Comparison of ENCODE assay signal across 18 cellular contexts in genomic region chr2:215808996-215809395, GRCh38.
DNase-seq lines count a peak whose midpoint lies in the region; ATAC-seq, FAIRE-seq and TF ChIP-seq lines count a peak whose summit lies in the region.
"Had no signal": no experiment of that assay in that cellular context is flagged by ENCODE, and none has a peak within 500 bp of the region (broad histone marks: within the 10 kb centered on the region; RNA-seq: fewer than 3 reads in every experiment).

No MANE protein-coding gene starts in this region.

- peak; percentile 30; the same call in 1 of the 2 replicates for TF ChIP-seq CTCF in Panc1 (IDR thresholded peaks at IDR 0.05)
- TF ChIP-seq CTCF in endothelial cell of umbilical vein (IDR thresholded peaks at IDR 0.05; ENCODE audit: extremely low read depth in 1 of 2, insufficient read depth in 1 of 2, low read depth in 1 of 2, low read length in 2 of 2) = no peak
- peak; percentile 41 for TF ChIP-seq CTCF in osteoblast (IDR thresholded peaks at IDR 0.05; ENCODE audit: extremely low read depth, low read depth, low read length)
- no peak for TF ChIP-seq CTCF in RWPE1 (conservative IDR thresholded peaks at IDR 0.05; ENCODE audit: low read depth)

- in situ Hi-C loops in Panc1 (cut with HindIII; ENCODE audit: low pct_unique_long_range_greater_than_20kb, low sequenced_read_pairs) = no loop called here

- H3K9me3 Mint-ChIP-seq in activated naive CD4-positive, alpha-beta T cell treated with anti-CD3 and anti-CD28 coated beads for 36 hours = no peaks in the 10 kb centered on the region
- H3K9me3 Mint-ChIP-seq: activated CD4-positive, alpha-beta memory T cell treated with anti-CD3 and anti-CD28 coated beads for 36 hours; CD8-positive, alpha-beta memory T cell had no signal

- H3K9me1 ChIP-seq in endothelial cell of umbilical vein (replicated peaks; ENCODE audit: control insufficient read depth, extremely low read depth, insufficient read depth, low read length) = peaks cover 2% of the 10 kb centered on the region

- H3K27ac ChIP-seq in Panc1 (ENCODE audit: low read length) = no peak overlapping the region
- H3K27ac ChIP-seq in endothelial cell of umbilical vein (ENCODE audit: insufficient read depth, low read depth, low read length) = no peak overlapping the region
- no peak overlapping the region for H3K27ac ChIP-seq in osteoblast (ENCODE audit: low read depth, low read length)
- H3K27ac ChIP-seq in RWPE1 = no peak overlapping the region
- H3K27ac ChIP-seq: body of pancreas, left lung had no signal

- intact Hi-C loops in Panc1 (cut with micrococcal nuclease; ENCODE audit: unreplicated experiment) (no loop called here), endothelial cell of umbilical vein (cut with micrococcal nuclease) (no loop called here)
- intact Hi-C loops in activated naive CD4-positive, alpha-beta T cell treated with anti-CD3 and anti-CD28 coated beads for 36 hours (cut with micrococcal nuclease) = no loop called here

- H3K9ac ChIP-seq in endothelial cell of umbilical vein (replicated peaks; ENCODE audit: extremely low read depth, insufficient read depth, low read length) = peak overlapping the region; percentile 4

- DNase-seq in H54 (ENCODE audit: insufficient read length, low spot score) (no peak), Panc1 (ENCODE audit: low read depth, low spot score) (no peak), endothelial cell of umbilical vein (ENCODE audit: low read depth, low spot score) (no peak), osteoblast (ENCODE audit: insufficient read length, low spot score, missing footprints) (no peak), RWPE1 (ENCODE audit: low spot score) (no peak)
- no peak for DNase-seq in activated naive CD4-positive, alpha-beta T cell treated with anti-CD3 and anti-CD28 coated beads for 36 hours
- DNase-seq: activated CD4-positive, alpha-beta memory T cell treated with anti-CD3 and anti-CD28 coated beads for 36 hours; body of pancreas; CD8-positive, alpha-beta memory T cell; left lung; naive thymus-derived CD4-positive, alpha-beta T cell; NCI-H146; NCI-H524 treated with DMSO at 0.1 percent for 48 hours; SHP77; stimulated activated CD4-positive, alpha-beta T cell treated with anti-CD3 and anti-CD28 coated beads, Interleukin-2, amount 100 ng/mL, for 24 hours had no signal

- H3K4me3 ChIP-seq in Panc1 (ENCODE audit: low read depth in 2 of 2, low read length in 2 of 2) = peak overlapping the region; percentile 19 to 25; a peak in 3 of 4 replicates
- H3K4me3 ChIP-seq in endothelial cell of umbilical vein (replicated peaks in 1 of 3; ENCODE audit: insufficient read depth in 1 of 3, low read depth in 1 of 3, low read length in 3 of 3) = peak overlapping the region in 1 of 3 experiments; percentile 28
- H3K4me3 ChIP-seq in osteoblast (ENCODE audit: insufficient read depth, low read length) = no peak overlapping the region
- H3K4me3 ChIP-seq: body of pancreas, GM12878, left lung had no signal

- H3K4me3 Mint-ChIP-seq in activated naive CD4-positive, alpha-beta T cell treated with anti-CD3 and anti-CD28 coated beads for 36 hours = no peak overlapping the region
- H3K4me3 Mint-ChIP-seq: activated CD4-positive, alpha-beta memory T cell treated with anti-CD3 and anti-CD28 coated beads for 36 hours; CD8-positive, alpha-beta memory T cell; naive thymus-derived CD4-positive, alpha-beta T cell had no signal

- no peak overlapping the region for H2AFZ ChIP-seq in endothelial cell of umbilical vein (ENCODE audit: low read depth, low read length)
- H2AFZ ChIP-seq in osteoblast (ENCODE audit: low read length) = no peak overlapping the region

- H3K27me3 ChIP-seq in Panc1 (ENCODE audit: control insufficient read depth, insufficient read depth, low read length) = no peaks in the 10 kb centered on the region
- H3K27me3 ChIP-seq in endothelial cell of umbilical vein (ENCODE audit: control insufficient read depth in 2 of 2, insufficient read depth in 2 of 2, low read length in 2 of 2) = no peaks in the 10 kb centered on the region
- no peaks in the 10 kb centered on the region for H3K27me3 ChIP-seq in osteoblast (ENCODE audit: insufficient read depth, low read length)
- H3K27me3 ChIP-seq: body of pancreas, left lung had no signal

- FAIRE-seq in H54 (lab: Jason Lieb, UNC) (peak; percentile 80), endothelial cell of umbilical vein (lab: Jason Lieb, UNC) (no peak)
- FAIRE-seq: GM12878 had no signal

- peak overlapping the region; percentile 30 for H3K4me2 ChIP-seq in endothelial cell of umbilical vein (ENCODE audit: insufficient read depth, low read length)
- no peak overlapping the region for H3K4me2 ChIP-seq in osteoblast (ENCODE audit: insufficient read depth, low read length)

- ATAC-seq in Panc1 (no peak), HG03432 (IDR thresholded peaks at IDR 0.05; ENCODE audit: unreplicated experiment) (no peak), GM19467 (IDR thresholded peaks at IDR 0.05; ENCODE audit: unreplicated experiment) (no peak)
- ATAC-seq: body of pancreas; GM12878; left lung; naive thymus-derived CD4-positive, alpha-beta T cell had no signal

- H3K79me2 ChIP-seq in endothelial cell of umbilical vein (ENCODE audit: control insufficient read depth, insufficient read depth, low read length) (peaks cover 36% of the 10 kb centered on the region), osteoblast (ENCODE audit: insufficient read depth, low read length) (no peaks in the 10 kb centered on the region)

- H3K9me3 ChIP-seq in Panc1 (ENCODE audit: control insufficient read depth, insufficient read depth, low read depth, low read length) (no peaks in the 10 kb centered on the region), endothelial cell of umbilical vein (replicated peaks; ENCODE audit: control insufficient read depth, insufficient read depth, low read length) (no peaks in the 10 kb centered on the region), osteoblast (ENCODE audit: low read depth, low read length) (no peaks in the 10 kb centered on the region)
- H3K9me3 ChIP-seq: body of pancreas, left lung had no signal

- no peak overlapping the region for H3K27ac Mint-ChIP-seq in activated naive CD4-positive, alpha-beta T cell treated with anti-CD3 and anti-CD28 coated beads for 36 hours
- H3K27ac Mint-ChIP-seq: activated CD4-positive, alpha-beta memory T cell treated with anti-CD3 and anti-CD28 coated beads for 36 hours; CD8-positive, alpha-beta memory T cell; naive thymus-derived CD4-positive, alpha-beta T cell had no signal

- TF ChIP-seq POLR2A in H54 (IDR thresholded peaks at IDR 0.05; ENCODE audit: low read depth, low read length) (no peak), endothelial cell of umbilical vein (IDR thresholded peaks at IDR 0.05; ENCODE audit: low read depth, low read length) (no peak)

- POLR2A ChIA-PET in Panc1 (lab: Charles Lee) (no interaction called here), endothelial cell of umbilical vein (lab: Charles Lee) (no interaction called here), RWPE1 (lab: Yijun Ruan, JAX; ENCODE audit: low non-redundant PET) (no interaction called here)

- H4K20me1 ChIP-seq in endothelial cell of umbilical vein (replicated peaks; ENCODE audit: control insufficient read depth, extremely low read depth, insufficient read depth, low read length) (peaks cover 5% of the 10 kb centered on the region), osteoblast (ENCODE audit: insufficient read depth, low read length) (no peaks in the 10 kb centered on the region)

- BruUV-seq in Panc1 (replicated peaks; lab: Mats Ljungman, UMichigan) = no TSS peak
- BruUV-seq in endothelial cell of umbilical vein (replicated peaks; lab: Mats Ljungman, UMichigan) = no TSS peak

- no peaks in the 10 kb centered on the region for H3K4me1 ChIP-seq in Panc1 (ENCODE audit: control insufficient read depth, insufficient read depth, low read length)
- no peaks in the 10 kb centered on the region for H3K4me1 ChIP-seq in endothelial cell of umbilical vein (ENCODE audit: control insufficient read depth, extremely low read depth, insufficient read depth, low read length)
- peaks cover 11% of the 10 kb centered on the region for H3K4me1 ChIP-seq in osteoblast (ENCODE audit: insufficient read depth, low read length)
- H3K4me1 ChIP-seq: body of pancreas had no signal

- dilution Hi-C loops in endothelial cell of umbilical vein (cut with MboI; ENCODE audit: extremely low pct_ligation_motif_present, low sequenced_read_pairs) = no loop called here

- H3K36me3 ChIP-seq in Panc1 (ENCODE audit: control insufficient read depth, insufficient read depth, low read length) (no peaks in the 10 kb centered on the region), endothelial cell of umbilical vein (ENCODE audit: control insufficient read depth in 2 of 2, extremely low read depth in 1 of 2, insufficient read depth in 2 of 2, low read length in 2 of 2) (peaks cover 5% of the 10 kb centered on the region in 2 experiments), osteoblast (ENCODE audit: insufficient read depth, low read length) (no peaks in the 10 kb centered on the region)
- H3K36me3 ChIP-seq: left lung had no signal

- CTCF ChIA-PET in Panc1 (lab: Charles Lee) = no interaction called here
- CTCF ChIA-PET in endothelial cell of umbilical vein (lab: Charles Lee) = interaction anchor here (0.9 to 1.4 kb wide), 2 partner anchors 13 to 15 kb away, joined by 3 read pairs; no protein-coding TSS in a partner anchor
- CTCF ChIA-PET in activated naive CD4-positive, alpha-beta T cell treated with anti-CD3 and anti-CD28 coated beads for 36 hours (lab: Charles Lee) = no interaction called here
- CTCF ChIA-PET in RWPE1 (lab: Yijun Ruan, JAX) = interaction anchor here (0.7 kb wide), 1 partner anchor 479 kb away, joined by 5 read pairs; no protein-coding TSS in a partner anchor

- H3K36me3 Mint-ChIP-seq in activated naive CD4-positive, alpha-beta T cell treated with anti-CD3 and anti-CD28 coated beads for 36 hours (ENCODE audit: low read depth) = no peaks in the 10 kb centered on the region
- H3K36me3 Mint-ChIP-seq: activated CD4-positive, alpha-beta memory T cell treated with anti-CD3 and anti-CD28 coated beads for 36 hours; CD8-positive, alpha-beta memory T cell; naive thymus-derived CD4-positive, alpha-beta T cell had no signal

- H3K27me3 Mint-ChIP-seq in activated naive CD4-positive, alpha-beta T cell treated with anti-CD3 and anti-CD28 coated beads for 36 hours (ENCODE audit: low read depth) = no peaks in the 10 kb centered on the region
- H3K27me3 Mint-ChIP-seq: activated CD4-positive, alpha-beta memory T cell treated with anti-CD3 and anti-CD28 coated beads for 36 hours had no signal

- peaks cover 16% of the 10 kb centered on the region for H3K4me1 Mint-ChIP-seq in activated naive CD4-positive, alpha-beta T cell treated with anti-CD3 and anti-CD28 coated beads for 36 hours (ENCODE audit: low read depth)

TF ChIP-seq in endothelial cell of umbilical vein, 7 proteins besides CTCF, POLR2A, EP300 and RAD21 (continues in another document):
- TF ChIP-seq GATA2 (IDR thresholded peaks at IDR 0.05; ENCODE audit: insufficient read depth, insufficient read length, low read depth, low read length) = no peak
- TF ChIP-seq FOS (IDR thresholded peaks at IDR 0.05; ENCODE audit: borderline replicate concordance, insufficient read depth, low read length) = no peak
- no peak for TF ChIP-seq JUN (IDR thresholded peaks at IDR 0.05; ENCODE audit: borderline replicate concordance, insufficient read depth, insufficient read length, low read depth)
- no peak for TF ChIP-seq POLR2AphosphoS5 (IDR thresholded peaks at IDR 0.05; ENCODE audit: insufficient read depth, low read depth, low read length)

Comparison
In these comparisons a context has a peak if more than half of its experiments do, and no peak if none do; other contexts are left out.
1. CTCF ChIP-seq: peak in Panc1 (single experiment) and osteoblast (single experiment); none in endothelial cell of umbilical vein (0 of 2) and RWPE1 (single experiment).
2. CTCF ChIA-PET loops: an anchor here in endothelial cell of umbilical vein (0.9 to 1.4 kb wide) and RWPE1 (0.7 kb wide); none called in Panc1 and activated naive CD4-positive, alpha-beta T cell treated with anti-CD3 and anti-CD28 coated beads for 36 hours.